33 cellular contexts compared by ENCODE assay signal in genomic region chr16:26563018-26563417, GRCh38.
"Had no signal": no experiment of that assay in that cellular context is flagged by ENCODE, and none has a peak within 500 bp of the region (broad histone marks: within the 10 kb centered on the region; RNA-seq: fewer than 3 reads in every experiment).

No MANE protein-coding gene starts in this region.

- H3K36me3 ChIP-seq: adrenal gland, ascending aorta, brain microvascular endothelial cell, breast epithelium, cardiac muscle cell had no signal

- H3K4me1 ChIP-seq: adrenal gland, ascending aorta, breast epithelium had no signal

- H3K27ac ChIP-seq: adrenal gland, ascending aorta, body of pancreas, brain microvascular endothelial cell, breast epithelium, cardiac muscle cell had no signal

- H3K9me3 ChIP-seq: adrenal gland, ascending aorta, body of pancreas, breast epithelium had no signal

- ATAC-seq: activated naive CD4-positive, alpha-beta T cell treated with anti-CD3 and anti-CD28 coated beads, Interleukin-2, amount 50 U/mL, for 72 hours; activated naive CD8-positive, alpha-beta T cell treated with anti-CD3 and anti-CD28 coated beads, Interleukin-2, amount 50 U/mL, for 24 hours; activated T-cell treated with anti-CD3 and anti-CD28 coated beads, Interleukin-2, amount 50 U/mL, for 4 hours; activated T-cell treated with anti-CD3 and anti-CD28 coated beads, Interleukin-2, amount 50 U/mL, for 72 hours; activated T-helper 17 cell treated with anti-CD3 and anti-CD28 coated beads, Interleukin-2, amount 50 U/mL, for 72 hours; body of pancreas had no signal

- H3K27me3 ChIP-seq: adrenal gland, ascending aorta, body of pancreas, brain microvascular endothelial cell, cardiac muscle cell had no signal

- H3K4me3 ChIP-seq: adrenal gland, ascending aorta, body of pancreas, breast epithelium, cardiac muscle cell had no signal

- DNase-seq: activated effector memory CD4-positive, alpha-beta T cell treated with anti-CD3 and anti-CD28 coated beads, Interleukin-2, amount 50 U/mL, for 16 hours; activated effector memory CD4-positive, alpha-beta T cell treated with Interleukin-2 at 50 U/mL for 16 hours; activated gamma-delta T cell; activated gamma-delta T cell treated with Interleukin-2 at 50 U/mL for 16 hours; activated naive CD4-positive, alpha-beta T cell; activated naive CD4-positive, alpha-beta T cell treated with anti-CD3 and anti-CD28 coated beads for 36 hours; activated naive CD4-positive, alpha-beta T cell treated with anti-CD3 and anti-CD28 coated beads, Interleukin-2, amount 10 ng/mL, durations not matched to agents 7 days and 5 days; activated naive CD4-positive, alpha-beta T cell treated with Interleukin-2 at 50 U/mL for 16 hours; activated naive CD8-positive, alpha-beta T cell treated with anti-CD3 and anti-CD28 coated beads for 36 hours; activated naive CD8-positive, alpha-beta T cell treated with anti-CD3 and anti-CD28 coated beads, Interleukin-2, amount 10 ng/mL, durations not matched to agents 7 days and 5 days; activated naive CD8-positive, alpha-beta T cell treated with anti-CD3 and anti-CD28 coated beads, Interleukin-2, amount 50 U/mL, for 24 hours; activated T-cell treated with anti-CD3 and anti-CD28 coated beads, Interleukin-2, amount 50 U/mL, for 1 hour; activated T-cell treated with anti-CD3 and anti-CD28 coated beads, Interleukin-2, amount 50 U/mL, for 24 hours; activated T-cell treated with anti-CD3 and anti-CD28 coated beads, Interleukin-2, amount 50 U/mL, for 4 hours; activated T-cell treated with anti-CD3 and anti-CD28 coated beads, Interleukin-2, amount 50 U/mL, for 48 hours; activated T-cell treated with anti-CD3 and anti-CD28 coated beads, Interleukin-2, amount 50 U/mL, for 72 hours; adrenal gland; amniotic stem cell; amygdala; anterior cingulate cortex; aorta; body of pancreas; brain microvascular endothelial cell; caudate nucleus; central memory CD4-positive, alpha-beta T cell; cerebellar nuclear complex had no signal

- FAIRE-seq: astrocyte, bronchial epithelial cell had no signal
